ENCODE assay signal across 13 cellular contexts in the genomic region with DNA sequence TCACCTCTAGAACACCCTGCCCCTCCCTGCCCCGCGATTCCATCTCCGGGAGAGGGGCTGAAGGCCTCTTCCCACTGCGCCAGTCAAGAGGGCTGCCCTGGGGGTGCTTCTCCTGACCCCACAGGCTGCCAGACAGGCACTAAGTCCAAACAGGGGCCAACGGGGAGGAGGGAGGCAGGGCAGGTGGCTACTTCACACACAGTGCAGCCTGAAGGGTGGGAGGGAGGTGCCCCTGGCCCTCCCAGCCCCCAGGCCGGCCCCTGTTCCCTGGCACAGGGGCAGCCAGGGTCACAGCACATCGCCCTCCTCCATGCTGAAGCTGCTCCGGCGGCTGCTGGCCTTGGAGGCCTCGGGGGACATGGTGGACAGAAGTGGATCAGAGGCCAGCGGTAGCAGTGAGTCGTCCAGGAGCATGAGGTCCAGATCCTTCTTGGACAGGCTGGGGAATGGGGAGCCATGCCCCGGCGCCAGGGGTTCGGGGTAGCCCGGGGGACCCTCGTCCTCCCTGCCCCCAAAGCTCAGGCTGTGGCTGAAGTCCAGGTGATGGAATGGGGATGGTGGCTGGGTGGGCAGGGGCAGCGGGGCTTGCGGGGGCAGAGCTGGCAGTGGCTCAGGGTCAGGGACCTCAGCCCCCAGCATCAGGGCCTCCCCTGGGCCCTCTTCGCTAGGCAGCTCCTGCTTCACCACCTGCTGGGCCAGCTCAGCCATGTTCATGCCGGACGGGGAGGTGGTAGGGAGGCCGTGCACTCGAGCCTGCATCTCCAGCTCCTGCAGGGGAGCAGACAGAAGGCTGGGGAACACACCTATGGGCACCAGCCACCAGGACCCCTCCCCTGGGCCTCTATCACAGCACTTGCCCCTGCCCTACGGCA. TPM values are rescaled to one million over a fixed set of nuclear protein-coding genes. Genes with fewer than 3 reads are reported as not detected.
"Had no signal": no experiment of that assay in that cellular context is flagged by ENCODE, and none has a peak within 500 bp of the region (broad histone marks: within the 10 kb centered on the region; RNA-seq: fewer than 3 reads in every experiment).

No MANE protein-coding gene starts in this region.

- H3K9ac ChIP-seq: neural progenitor cell, parathyroid adenoma had no signal

- FAIRE-seq: bronchial epithelial cell, colon, frontal cortex, islet of Langerhans had no signal

- H3K27ac ChIP-seq: ascending aorta, neural progenitor cell, parathyroid adenoma had no signal

- H3K27me3 ChIP-seq: ascending aorta, heart left ventricle, tibial nerve had no signal

- H3K36me3 ChIP-seq: neural progenitor cell had no signal

- H3K9me3 ChIP-seq: ascending aorta, heart left ventricle, tibial nerve had no signal

- H3K79me2 ChIP-seq: parathyroid adenoma had no signal

- H2AFZ ChIP-seq: parathyroid adenoma had no signal

RNA-seq across cellular contexts. Expression of a gene that starts 46.3 kb away (rescaled TPM):
- total RNA-seq: activated naive CD8-positive, alpha-beta T cell treated with anti-CD3 and anti-CD28 coated beads for 36 hours; myocyte; T-helper 2 cell treated with Interferon-gamma antibody and Interleukin-4, amounts not matched to agents 100 ng/mL and 5 ng/mL, for 36 hours had no signal
- polyA plus RNA-seq: fibroblast of lung had no signal
